In genomic region chr14:100092832-100093231, GRCh38 we compare ENCODE assay signal across 32 cellular contexts. TPM values are rescaled to one million over a fixed set of nuclear protein-coding genes. Genes with fewer than 3 reads are reported as not detected.
DNase-seq lines count a peak whose midpoint lies in the region; ATAC-seq, FAIRE-seq and TF ChIP-seq lines count a peak whose summit lies in the region.
"Had no signal": no experiment of that assay in that cellular context is flagged by ENCODE, and none has a peak within 500 bp of the region (broad histone marks: within the 10 kb centered on the region; RNA-seq: fewer than 3 reads in every experiment).

No MANE protein-coding gene starts in this region.

- peak overlapping the region; percentile 7 for H3K4me3 Mint-ChIP-seq in activated naive CD4-positive, alpha-beta T cell treated with anti-CD3 and anti-CD28 coated beads, Interleukin-2, amount 50 U/mL, for 24 hours
- no peak overlapping the region for H3K4me3 Mint-ChIP-seq in natural killer cell
- H3K4me3 Mint-ChIP-seq: activated T-helper 1 cell treated with anti-CD3 and anti-CD28 coated beads, Interleukin-12 subunit alpha, Interleukin-12 subunit beta, Interleukin-2, Interleukin-4 antibody, amounts not matched to agents 30 ng/mL and 10 ng/mL and 1 ng/mL, durations not matched to agents 14 hours and 24 hours and 36 hours had no signal

- TF ChIP-seq POLR2A in transverse colon (IDR thresholded peaks at IDR 0.05): no peak

- H3K4me2 ChIP-seq in hepatocyte: no peak overlapping the region

- TF ChIP-seq EP300 in transverse colon (IDR thresholded peaks at IDR 0.05; ENCODE audit: low read depth): no peak

- H3K9me3 ChIP-seq in RWPE2 (ENCODE audit: severe bottlenecking) (no peaks in the 10 kb centered on the region), hepatocyte (ENCODE audit: low read depth) (no peaks in the 10 kb centered on the region), transverse colon (no peaks in the 10 kb centered on the region)
- H3K9me3 ChIP-seq: MG63, prostate gland, sigmoid colon, vagina had no signal

- H3K27me3 ChIP-seq in RWPE2 (ENCODE audit: insufficient read depth, poor library complexity, severe bottlenecking) (no peaks in the 10 kb centered on the region), bronchial epithelial cell (ENCODE audit: control insufficient read depth, insufficient read depth, low read length) (no peaks in the 10 kb centered on the region), hepatocyte (no peaks in the 10 kb centered on the region), transverse colon (no peaks in the 10 kb centered on the region)
- H3K27me3 ChIP-seq: brain microvascular endothelial cell, MG63, sigmoid colon, vagina had no signal

- WGBS in hepatocyte (ENCODE audit: low lambda C conversion rate, missing lambda C conversion rate): 45% methylated on average over 1 of the region's 1 CpG
- WGBS in transverse colon (ENCODE audit: low coverage in 1 of 2), 2 donors: 43 to 50% methylated on average over 1 of the region's 1 CpG

- no peak for FAIRE-seq in bronchial epithelial cell (lab: Jason Lieb, UNC)
- FAIRE-seq: colon, GM12878, HTR-8/SVneo had no signal

- ATAC-seq in activated naive CD4-positive, alpha-beta T cell treated with anti-CD3 and anti-CD28 coated beads, Interleukin-2, amount 50 U/mL, for 72 hours: no peak
- peak; percentile 59 for ATAC-seq in RWPE2 (ENCODE audit: low read depth)
- no peak for ATAC-seq in natural killer cell
- no peak for ATAC-seq in HG02981 (IDR thresholded peaks at IDR 0.05; ENCODE audit: unreplicated experiment)
- ATAC-seq: GM12878 had no signal

- peak overlapping the region; percentile 94 for H3K27ac Mint-ChIP-seq in activated naive CD4-positive, alpha-beta T cell treated with anti-CD3 and anti-CD28 coated beads, Interleukin-2, amount 50 U/mL, for 24 hours
- peak overlapping the region in 1 of 2 donors; percentile 66 for H3K27ac Mint-ChIP-seq in activated naive CD4-positive, alpha-beta T cell treated with anti-CD3 and anti-CD28 coated beads, Interleukin-2, amount 50 U/mL, for 72 hours
- peak overlapping the region; percentile 78 to 93 for H3K27ac Mint-ChIP-seq in natural killer cell

- H3K79me2 ChIP-seq in hepatocyte: peaks cover 11% of the 10 kb centered on the region

- H3K36me3 Mint-ChIP-seq in activated naive CD4-positive, alpha-beta T cell treated with anti-CD3 and anti-CD28 coated beads, Interleukin-2, amount 50 U/mL, for 24 hours: peaks cover 32% of the 10 kb centered on the region
- peaks cover 29 to 56% of the 10 kb centered on the region in 2 donors for H3K36me3 Mint-ChIP-seq in activated naive CD4-positive, alpha-beta T cell treated with anti-CD3 and anti-CD28 coated beads, Interleukin-2, amount 50 U/mL, for 72 hours
- peaks cover 26% of the 10 kb centered on the region for H3K36me3 Mint-ChIP-seq in natural killer cell

- H3K4me1 ChIP-seq in RWPE2 (ENCODE audit: insufficient read depth, poor library complexity, severe bottlenecking) (peaks cover 19% of the 10 kb centered on the region), hepatocyte (ENCODE audit: insufficient read depth) (no peaks in the 10 kb centered on the region), transverse colon (no peaks in the 10 kb centered on the region)
- H3K4me1 ChIP-seq: prostate gland, vagina had no signal

- no peaks in the 10 kb centered on the region for H3K9me3 Mint-ChIP-seq in activated naive CD4-positive, alpha-beta T cell treated with anti-CD3 and anti-CD28 coated beads, Interleukin-2, amount 50 U/mL, for 24 hours
- H3K9me3 Mint-ChIP-seq in activated naive CD4-positive, alpha-beta T cell treated with anti-CD3 and anti-CD28 coated beads, Interleukin-2, amount 50 U/mL, for 72 hours: no peaks in the 10 kb centered on the region
- no peaks in the 10 kb centered on the region for H3K9me3 Mint-ChIP-seq in natural killer cell
- H3K9me3 Mint-ChIP-seq: activated T-helper 1 cell treated with anti-CD3 and anti-CD28 coated beads, Interleukin-12 subunit alpha, Interleukin-12 subunit beta, Interleukin-2, Interleukin-4 antibody, amounts not matched to agents 30 ng/mL and 10 ng/mL and 1 ng/mL, durations not matched to agents 14 hours and 24 hours and 36 hours had no signal

- in situ Hi-C loops in transverse colon (cut with MboI; ENCODE audit: low pct_ligation_motif_present in 1 of 4, low pct_unique_long_range_greater_than_20kb in 1 of 4, low sequenced_read_pairs in 3 of 4): no loop called here

- DNase-seq in activated naive CD4-positive, alpha-beta T cell treated with anti-CD3 and anti-CD28 coated beads, Interleukin-2, amount 50 U/mL, for 72 hours (ENCODE audit: low spot score in 2 of 2): no peak
- DNase-seq in RWPE2 (ENCODE audit: low spot score) (no peak), bronchial epithelial cell (ENCODE audit: low read depth) (peak; percentile 73), natural killer cell (no peak), hepatocyte (ENCODE audit: low spot score) (no peak), transverse colon (no peak)
- DNase-seq: amniotic stem cell; brain microvascular endothelial cell; C1 segment of cervical spinal cord; DMS 273 treated with DMSO at 0.1 percent for 48 hours; effector CD4-positive, alpha-beta T cell; EL; erythroblast; head of caudate nucleus; KBM-7; mesendoderm; MG63; NCI-H1436; NCI-H774; nucleus accumbens; RPMI8226; sigmoid colon; stimulated activated CD4-positive, alpha-beta T cell treated with anti-CD3 and anti-CD28 coated beads, Interleukin-4, amount 100 ng/mL, for 24 hours; T-helper 1 cell had no signal

- no peaks in the 10 kb centered on the region for H3K9me2 ChIP-seq in hepatocyte (replicated peaks; ENCODE audit: insufficient read depth)

- H2AFZ ChIP-seq in hepatocyte: no peak overlapping the region

- TF ChIP-seq CTCF in RWPE2 (IDR thresholded peaks at IDR 0.05; ENCODE audit: poor library complexity, severe bottlenecking): no peak
- TF ChIP-seq CTCF in bronchial epithelial cell (IDR thresholded peaks at IDR 0.05; ENCODE audit: insufficient read depth, low read length, severe bottlenecking): no peak
- no peak for TF ChIP-seq CTCF in natural killer cell (IDR thresholded peaks at IDR 0.05)
- no peak for TF ChIP-seq CTCF in hepatocyte (IDR thresholded peaks at IDR 0.05; ENCODE audit: poor library complexity)
- no peak for TF ChIP-seq CTCF in transverse colon (IDR thresholded peaks at IDR 0.05)

- H3K4me1 Mint-ChIP-seq in activated naive CD4-positive, alpha-beta T cell treated with anti-CD3 and anti-CD28 coated beads, Interleukin-2, amount 50 U/mL, for 24 hours: peaks cover 100% of the 10 kb centered on the region
- H3K4me1 Mint-ChIP-seq in natural killer cell: peaks cover 79 to 92% of the 10 kb centered on the region in 2 donors

- H3K27ac ChIP-seq in RWPE2 (ENCODE audit: poor library complexity, severe bottlenecking) (peak overlapping the region; percentile 0), hepatocyte (no peak overlapping the region), transverse colon (no peak overlapping the region)
- H3K27ac ChIP-seq: brain microvascular endothelial cell, prostate gland, sigmoid colon, vagina had no signal

- H3K36me3 ChIP-seq in RWPE2 (ENCODE audit: low read depth) (peaks cover 6% of the 10 kb centered on the region; the same call in 1 of the 2 replicates), bronchial epithelial cell (ENCODE audit: control insufficient read depth, insufficient read depth, low read length) (no peaks in the 10 kb centered on the region), hepatocyte (replicated peaks; ENCODE audit: insufficient read depth, low read depth) (no peaks in the 10 kb centered on the region), transverse colon (no peaks in the 10 kb centered on the region)
- H3K36me3 ChIP-seq: brain microvascular endothelial cell, MG63, prostate gland had no signal

- intact Hi-C loops in natural killer cell (cut with micrococcal nuclease) (no loop called here), transverse colon (cut with DNase I; ENCODE audit: low total_unique reads) (no loop called here)

- H3K4me3 ChIP-seq in RWPE2 (ENCODE audit: severe bottlenecking) (no peak overlapping the region), bronchial epithelial cell (ENCODE audit: low read depth, low read length) (no peak overlapping the region), hepatocyte (no peak overlapping the region), transverse colon (no peak overlapping the region)
- H3K4me3 ChIP-seq: GM12878, MG63, prostate gland, sigmoid colon, vagina had no signal

- H3K27me3 Mint-ChIP-seq in activated naive CD4-positive, alpha-beta T cell treated with anti-CD3 and anti-CD28 coated beads, Interleukin-2, amount 50 U/mL, for 24 hours: no peaks in the 10 kb centered on the region
- H3K27me3 Mint-ChIP-seq in natural killer cell (ENCODE audit: low read depth in 2 of 2): no peaks in the 10 kb centered on the region

- no peaks in the 10 kb centered on the region for H4K20me1 ChIP-seq in hepatocyte (ENCODE audit: insufficient read depth, poor library complexity, severe bottlenecking)

RNA-seq across cellular contexts. Expression of gene EVL, which starts 27.6 kb away (rescaled TPM):
- total RNA-seq in activated naive CD4-positive, alpha-beta T cell treated with anti-CD3 and anti-CD28 coated beads, Interleukin-2, amount 50 U/mL, for 72 hours: 100 to 1,000 TPM; 342 to 426 TPM
- total RNA-seq in bronchial epithelial cell (6.1 and 6.4 TPM in 2 replicates), natural killer cell (1,000 to 10,000 TPM in 1 of 3 donors, 100 to 1,000 TPM in 2; 882 to 1,108 (median 986) TPM), hepatocyte (43.4 and 60.5 TPM in 2 replicates), transverse colon (10 to 100 TPM; 22.8 to 86.4 (median 45.2) TPM)
- polyA plus RNA-seq in hepatocyte: 77.2 and 103 TPM in 2 replicates
